Comparison of ENCODE assay signal across 10 cellular contexts in genomic region chr1:18234790-18235242, GRCh38.
DNase-seq lines count a peak whose midpoint lies in the region; ATAC-seq and TF ChIP-seq lines count a peak whose summit lies in the region.
"Had no signal": no experiment of that assay in that cellular context is flagged by ENCODE, and none has a peak within 500 bp of the region (broad histone marks: within the 10 kb centered on the region; RNA-seq: fewer than 3 reads in every experiment).

No MANE protein-coding gene starts in this region.

- H3K27ac ChIP-seq in OCI-LY7 (ENCODE audit: low read depth, low read length, poor library complexity, severe bottlenecking), result no peak overlapping the region
- H3K27ac ChIP-seq in CD8-positive, alpha-beta memory T cell (ENCODE audit: low read depth, low read length), result no peak overlapping the region
- H3K27ac ChIP-seq: BLaER1 treated with 17β-estradiol and CSF1 and Interleukin-3, amounts not matched to agents 10 nM and 100 nM had no signal

- peaks cover 2% of the 10 kb centered on the region for H3K27me3 Mint-ChIP-seq in endothelial cell (ENCODE audit: unreplicated experiment)
- peaks cover 70% of the 10 kb centered on the region for H3K27me3 Mint-ChIP-seq in neural crest cell (ENCODE audit: low read depth)
- H3K27me3 Mint-ChIP-seq in CD8-positive, alpha-beta memory T cell, result peaks cover 13 to 15% of the 10 kb centered on the region in 2 donors

- DNase-seq in NCI-H146 (lab: John Stamatoyannopoulos, UW) (peak; percentile 2), NCI-H146 treated with DMSO at 0.1 percent for 48 hours (lab: John Stamatoyannopoulos, UW; ENCODE audit: unreplicated experiment) (no peak), HT-29 (ENCODE audit: low spot score) (peak; percentile 87), OCI-LY7 (ENCODE audit: low spot score) (peak; percentile 68), endothelial cell (ENCODE audit: low spot score) (peak; percentile 75), neural crest cell (ENCODE audit: low read depth, low spot score) (peak; percentile 60)
- DNase-seq in CD8-positive, alpha-beta memory T cell, result no peak

- no TSS peak for BruUV-seq in OCI-LY7 (replicated peaks; lab: Mats Ljungman, UMichigan)

- no peaks in the 10 kb centered on the region for H3K9me3 Mint-ChIP-seq in endothelial cell (ENCODE audit: unreplicated experiment)
- H3K9me3 Mint-ChIP-seq in neural crest cell, result peaks cover 6% of the 10 kb centered on the region
- H3K9me3 Mint-ChIP-seq in CD8-positive, alpha-beta memory T cell, result peaks cover 10 to 25% (median 16%) of the 10 kb centered on the region in 5 donors

- peaks cover 20% of the 10 kb centered on the region for H3K9me3 ChIP-seq in OCI-LY7 (ENCODE audit: low read length)
- peaks cover 8% of the 10 kb centered on the region for H3K9me3 ChIP-seq in CD8-positive, alpha-beta memory T cell (ENCODE audit: low read length)

- CTCF ChIA-PET in OCI-LY7 (lab: Charles Lee; ENCODE audit: unreplicated experiment), result interaction anchor here (0.5 to 0.6 kb wide), 2 partner anchors 11 to 68 kb away, joined by 3 to 7 read pairs; no protein-coding TSS in a partner anchor
- CTCF ChIA-PET in CD8-positive, alpha-beta memory T cell (lab: Charles Lee), result no interaction called here

- no peak overlapping the region for H3K27ac Mint-ChIP-seq in endothelial cell (ENCODE audit: unreplicated experiment)
- H3K27ac Mint-ChIP-seq in neural crest cell (ENCODE audit: unreplicated experiment), result no peak overlapping the region
- peak overlapping the region in 1 of 8 donors; percentile 27 for H3K27ac Mint-ChIP-seq in CD8-positive, alpha-beta memory T cell
- H3K27ac Mint-ChIP-seq: activated naive CD4-positive, alpha-beta T cell treated with anti-CD3 and anti-CD28 coated beads, Interleukin-2, amount 50 U/mL, for 24 hours had no signal

- H3K9me2 ChIP-seq in OCI-LY7 (ENCODE audit: insufficient read depth, low read length), result no peaks in the 10 kb centered on the region

- no peak for ATAC-seq in HG03095 (IDR thresholded peaks at IDR 0.05; ENCODE audit: unreplicated experiment)

- H2AFZ ChIP-seq in OCI-LY7 (ENCODE audit: low read length), result no peak overlapping the region

- no peak overlapping the region for H3K4me2 ChIP-seq in OCI-LY7 (ENCODE audit: low read length)
- H3K4me2 ChIP-seq: BLaER1 treated with 17β-estradiol and CSF1 and Interleukin-3, amounts not matched to agents 10 nM and 100 nM had no signal

- H3K4me3 Mint-ChIP-seq in endothelial cell (ENCODE audit: unreplicated experiment) (no peak overlapping the region), neural crest cell (no peak overlapping the region)
- H3K4me3 Mint-ChIP-seq in CD8-positive, alpha-beta memory T cell, result no peak overlapping the region
- H3K4me3 Mint-ChIP-seq: activated naive CD4-positive, alpha-beta T cell treated with anti-CD3 and anti-CD28 coated beads, Interleukin-2, amount 50 U/mL, for 24 hours had no signal

- no peaks in the 10 kb centered on the region for H3K79me2 ChIP-seq in OCI-LY7 (ENCODE audit: insufficient read depth, low read depth, low read length)

- TF ChIP-seq CTCF in OCI-LY7 (conservative IDR thresholded peaks at IDR 0.05; ENCODE audit: low read length) (peak; percentile 91), endothelial cell (IDR thresholded peaks at IDR 0.05; ENCODE audit: unreplicated experiment) (peak; percentile 94), neural crest cell (conservative IDR thresholded peaks at IDR 0.05) (peak; percentile 76)

- H3K4me1 Mint-ChIP-seq in endothelial cell (ENCODE audit: unreplicated experiment) (peaks cover 45% of the 10 kb centered on the region), neural crest cell (no peaks in the 10 kb centered on the region)
- no peaks in the 10 kb centered on the region for H3K4me1 Mint-ChIP-seq in CD8-positive, alpha-beta memory T cell
- H3K4me1 Mint-ChIP-seq: activated naive CD4-positive, alpha-beta T cell treated with anti-CD3 and anti-CD28 coated beads, Interleukin-2, amount 50 U/mL, for 24 hours had no signal

- no peaks in the 10 kb centered on the region for H4K20me1 ChIP-seq in OCI-LY7 (ENCODE audit: insufficient read depth, low read length)
- H4K20me1 ChIP-seq: BLaER1 treated with 17β-estradiol and CSF1 and Interleukin-3, amounts not matched to agents 10 nM and 100 nM had no signal

- H3K36me3 Mint-ChIP-seq in endothelial cell (ENCODE audit: low read depth, unreplicated experiment) (peaks cover 4% of the 10 kb centered on the region), neural crest cell (ENCODE audit: low read depth) (no peaks in the 10 kb centered on the region)
- peaks cover 0 to 7% (median 0%) of the 10 kb centered on the region in 3 donors for H3K36me3 Mint-ChIP-seq in CD8-positive, alpha-beta memory T cell

- intact Hi-C loops in OCI-LY7 (cut with micrococcal nuclease; ENCODE audit: unreplicated experiment), result loop anchor here (5.0 kb wide), 1 partner anchor 47 kb away; no protein-coding TSS in a partner anchor

- POLR2A ChIA-PET in OCI-LY7 (lab: Charles Lee), result interaction anchor here (0.6 to 0.8 kb wide), 2 partner anchors 18 to 387 kb away, joined by 3 read pairs; no protein-coding TSS in a partner anchor
- POLR2A ChIA-PET in CD8-positive, alpha-beta memory T cell (lab: Charles Lee), result no interaction called here

- no peaks in the 10 kb centered on the region; the same call in 1 of the 2 replicates for H3K36me3 ChIP-seq in OCI-LY7 (ENCODE audit: insufficient read depth, low read length)
- no peaks in the 10 kb centered on the region for H3K36me3 ChIP-seq in CD8-positive, alpha-beta memory T cell (ENCODE audit: insufficient read depth, low read length)
- H3K36me3 ChIP-seq: BLaER1 treated with 17β-estradiol and CSF1 and Interleukin-3, amounts not matched to agents 10 nM and 100 nM had no signal

- no peak overlapping the region for H3K4me3 ChIP-seq in OCI-LY7 (ENCODE audit: low read depth, low read length, poor library complexity, severe bottlenecking)
- no peak overlapping the region for H3K4me3 ChIP-seq in CD8-positive, alpha-beta memory T cell (ENCODE audit: low read length)
- H3K4me3 ChIP-seq: BLaER1 treated with 17β-estradiol and CSF1 and Interleukin-3, amounts not matched to agents 10 nM and 100 nM had no signal

- peaks cover 6% of the 10 kb centered on the region for H3K4me1 ChIP-seq in OCI-LY7 (ENCODE audit: insufficient read depth, low read length, poor library complexity, severe bottlenecking)
- no peaks in the 10 kb centered on the region for H3K4me1 ChIP-seq in CD8-positive, alpha-beta memory T cell (ENCODE audit: insufficient read depth, low read length)
- H3K4me1 ChIP-seq: BLaER1 treated with 17β-estradiol and CSF1 and Interleukin-3, amounts not matched to agents 10 nM and 100 nM had no signal

- no peaks in the 10 kb centered on the region for H3K27me3 ChIP-seq in CD8-positive, alpha-beta memory T cell (ENCODE audit: insufficient read depth, low read length, poor library complexity, severe bottlenecking)
- H3K27me3 ChIP-seq: BLaER1 treated with 17β-estradiol and CSF1 and Interleukin-3, amounts not matched to agents 10 nM and 100 nM had no signal

Comparison
In these comparisons a context has a peak if more than half of its experiments do, and no peak if none do; other contexts are left out.
1. DNase-seq: peak in NCI-H146 (single experiment), HT-29 (single experiment), OCI-LY7 (single experiment), endothelial cell (single experiment) and neural crest cell (single experiment); none in NCI-H146 treated with DMSO at 0.1 percent for 48 hours (single experiment) and CD8-positive, alpha-beta memory T cell (0 of 5).
2. Peak in every context shown above with its lines, with median percentiles within 50 percentile points of each other: CTCF ChIP-seq.